Comparison of ENCODE assay signal across 8 cellular contexts in the genomic region with DNA sequence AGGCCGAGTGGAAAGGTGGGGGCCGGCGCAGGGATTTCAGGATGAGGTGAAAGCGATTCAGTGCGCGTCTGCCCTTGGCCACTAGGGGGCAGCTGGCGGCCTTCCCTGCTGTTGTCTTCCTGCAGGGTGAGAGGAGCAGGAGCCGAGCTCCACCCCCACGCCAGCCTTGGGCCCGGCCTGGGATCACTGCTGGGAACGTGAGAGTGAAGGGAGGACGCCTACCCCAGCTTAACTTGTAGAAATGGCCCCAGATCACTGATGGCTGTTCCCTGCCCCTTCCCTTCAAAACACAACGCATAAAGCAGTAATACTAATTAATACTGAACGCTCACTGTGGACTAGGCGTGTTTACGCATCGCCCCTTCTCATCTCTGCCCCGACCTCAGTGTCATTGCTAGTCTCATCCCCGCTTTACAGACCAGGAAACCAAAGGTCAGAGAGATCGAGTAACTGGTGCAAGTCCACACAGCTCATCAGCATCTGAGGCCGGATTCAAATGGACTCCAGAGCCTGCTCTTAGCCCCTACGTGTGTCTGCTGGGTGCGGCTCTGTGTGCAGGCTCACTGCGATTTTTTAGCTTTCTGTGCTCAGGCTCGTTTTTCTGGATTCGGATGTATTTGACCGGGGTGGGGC. TPM values are rescaled to one million over a fixed set of nuclear protein-coding genes. Genes with fewer than 3 reads are reported as not detected.
DNase-seq lines count a peak whose midpoint lies in the region; ATAC-seq and TF ChIP-seq lines count a peak whose summit lies in the region.

No MANE protein-coding gene starts in this region.

- intact Hi-C loops in activated CD4-positive, alpha-beta T cell treated with anti-CD3 and anti-CD28 coated beads for 36 hours (cut with DNase I, micrococcal nuclease) = loop anchor here (1.0 to 5.0 kb wide), 6 partner anchors 81 to 284 kb away; partner anchors contain the start of genes FAM222A (in 1 of the 2) and GLTP (in 1 of the 2)

- no peaks in the 10 kb centered on the region for H3K9me3 ChIP-seq in BE2C

- H3K9me3 Mint-ChIP-seq in activated CD4-positive, alpha-beta T cell treated with anti-CD3 and anti-CD28 coated beads for 36 hours (ENCODE audit: low read depth) = no peaks in the 10 kb centered on the region

- H3K4me3 ChIP-seq in BE2C (ENCODE audit: low read depth, low read length) (peak overlapping the region; percentile 19; the same call in 1 of the 2 replicates), HFF-Myc (replicated peaks; ENCODE audit: low read depth, low read length) (no peak overlapping the region)

- H3K4me1 ChIP-seq in BE2C = peaks cover 27% of the 10 kb centered on the region

- peaks cover 31% of the 10 kb centered on the region for H3K4me1 Mint-ChIP-seq in activated CD4-positive, alpha-beta T cell treated with anti-CD3 and anti-CD28 coated beads for 36 hours

- no peaks in the 10 kb centered on the region for H3K27me3 ChIP-seq in BE2C

- peak; percentile 51 for ATAC-seq in activated CD4-positive, alpha-beta T cell treated with anti-CD3 and anti-CD28 coated beads for 36 hours
- no peak for ATAC-seq in GM19452 (IDR thresholded peaks at IDR 0.05; ENCODE audit: unreplicated experiment)

- TF ChIP-seq CTCF in BE2C (IDR thresholded peaks at IDR 0.05; ENCODE audit: low read depth, low read length) = peak; percentile 96
- TF ChIP-seq CTCF in HFF-Myc (IDR thresholded peaks at IDR 0.05; ENCODE audit: low read depth, low read length, missing control alignments) = peak; percentile 99

- H3K36me3 Mint-ChIP-seq in activated CD4-positive, alpha-beta T cell treated with anti-CD3 and anti-CD28 coated beads for 36 hours (ENCODE audit: low read depth) = no peaks in the 10 kb centered on the region

- CTCF ChIA-PET in activated CD4-positive, alpha-beta T cell treated with anti-CD3 and anti-CD28 coated beads for 36 hours (lab: Charles Lee) = interaction anchor here (0.5 to 4.6 kb wide), 34 partner anchors 8 to 1175 kb away, joined by 3 to 58 read pairs (median 4); partner anchors contain the start of genes FAM222A, MMAB and MVK

- no peaks in the 10 kb centered on the region for H3K27me3 Mint-ChIP-seq in activated CD4-positive, alpha-beta T cell treated with anti-CD3 and anti-CD28 coated beads for 36 hours

- POLR2A ChIA-PET in activated CD4-positive, alpha-beta T cell treated with anti-CD3 and anti-CD28 coated beads for 36 hours (lab: Charles Lee) = no interaction called here

- H3K4me3 Mint-ChIP-seq in activated CD4-positive, alpha-beta T cell treated with anti-CD3 and anti-CD28 coated beads for 36 hours = no peak overlapping the region

- no peak overlapping the region for H3K27ac Mint-ChIP-seq in activated CD4-positive, alpha-beta T cell treated with anti-CD3 and anti-CD28 coated beads for 36 hours

- peak; percentile 95 for DNase-seq in BE2C
- peak; percentile 45 for DNase-seq in HFF-Myc (ENCODE audit: extremely low read depth, low read depth)
- DNase-seq in NCI-H446 (lab: John Stamatoyannopoulos, UW) = peak; percentile 34 to 78
- peak; percentile 80 for DNase-seq in activated CD4-positive, alpha-beta T cell treated with anti-CD3 and anti-CD28 coated beads for 36 hours
- peak; percentile 86 for DNase-seq in cerebellar cortex (ENCODE audit: low spot score)
- peak; percentile 52 for DNase-seq in kidney glomerular epithelial cell (lab: John Stamatoyannopoulos, UW)
- peak; percentile 45 to 51 for DNase-seq in stimulated activated CD4-positive, alpha-beta T cell treated with anti-CD3 and anti-CD28 coated beads, Interleukin-1b, Interleukin-23, amount 100 ng/mL, for 4 hours (ENCODE audit: low read depth in 2 of 2)

- H3K36me3 ChIP-seq in BE2C = no peaks in the 10 kb centered on the region

RNA-seq across cellular contexts. Expression of gene MVK, which starts 24.3 kb away (rescaled TPM):
- 38.3 TPM for polyA plus RNA-seq in BE2C (2012; ENCODE audit: insufficient read depth, insufficient read length, low read depth)
- 10 to 100 TPM; 17.8 to 18.7 TPM for total RNA-seq in activated CD4-positive, alpha-beta T cell treated with anti-CD3 and anti-CD28 coated beads for 36 hours

RNA-seq across cellular contexts. Expression of gene MMAB, which starts 24.6 kb away (rescaled TPM):
- polyA plus RNA-seq in BE2C (2012; ENCODE audit: insufficient read depth, insufficient read length, low read depth) = 29.5 TPM
- 10 to 100 TPM; 37.7 to 44.3 TPM for total RNA-seq in activated CD4-positive, alpha-beta T cell treated with anti-CD3 and anti-CD28 coated beads for 36 hours

Comparison
In these comparisons a context has a peak if more than half of its experiments do, and no peak if none do; other contexts are left out.
1. DNase-seq: peak in every context shown above with its lines; median percentile 95 in BE2C; 86 in cerebellar cortex; 80 in activated CD4-positive, alpha-beta T cell treated with anti-CD3 and anti-CD28 coated beads for 36 hours; 56 in NCI-H446; 52 in kidney glomerular epithelial cell; 48 in stimulated activated CD4-positive, alpha-beta T cell treated with anti-CD3 and anti-CD28 coated beads, Interleukin-1b, Interleukin-23, amount 100 ng/mL, for 4 hours; 45 in HFF-Myc.